In the genomic region with DNA sequence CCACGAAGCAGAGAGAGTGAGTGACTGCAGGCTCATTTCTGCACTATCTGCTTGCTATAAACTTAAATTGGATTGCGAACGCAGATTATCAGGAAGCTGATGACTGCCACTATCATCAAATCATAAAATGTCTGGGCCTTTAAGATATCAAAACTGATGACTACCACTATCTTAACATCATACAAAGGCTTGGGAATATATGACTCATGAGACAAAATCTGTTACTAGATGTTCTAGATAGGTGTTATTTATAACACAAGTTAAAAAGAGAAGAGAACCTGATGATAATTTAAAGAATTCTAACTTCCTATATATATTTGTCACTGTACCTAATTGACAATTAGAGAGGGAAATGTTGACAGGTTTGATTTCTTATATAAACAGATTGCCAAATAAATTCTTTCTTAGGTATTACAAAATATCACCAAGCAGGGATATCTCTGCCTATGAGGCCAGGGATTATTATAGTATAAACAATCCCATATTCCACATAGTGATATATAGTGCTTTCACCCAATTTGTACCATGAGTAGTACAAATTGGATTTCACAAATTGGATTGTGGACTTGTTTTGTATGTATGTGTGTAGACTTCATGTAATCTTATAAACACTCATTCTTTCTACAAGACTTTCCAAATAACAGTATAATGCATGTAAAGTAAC, we compare ENCODE assay signal across 18 cellular contexts.
"Had no signal": no experiment of that assay in that cellular context is flagged by ENCODE, and none has a peak within 500 bp of the region (broad histone marks: within the 10 kb centered on the region; RNA-seq: fewer than 3 reads in every experiment).

No MANE protein-coding gene starts in this region.

- H3K9me3 Mint-ChIP-seq: activated B cell treated with CpG ODN at 0.5 μM for 24 hours; activated CD8-positive, alpha-beta T cell treated with anti-CD3 and anti-CD28 coated beads for 36 hours; neural crest cell had no signal

- H3K36me3 Mint-ChIP-seq: T-cell had no signal

- H3K27ac Mint-ChIP-seq: activated B cell treated with CpG ODN at 0.5 μM for 24 hours; activated CD8-positive, alpha-beta T cell treated with anti-CD3 and anti-CD28 coated beads for 36 hours; activated T-helper 17 cell treated with anti-CD3 and anti-CD28 coated beads, Interleukin-2, amount 50 U/mL, for 72 hours; effector memory CD8-positive, alpha-beta T cell; T-cell had no signal

- H3K4me3 ChIP-seq: lung had no signal

- H3K27me3 Mint-ChIP-seq: activated B cell treated with CpG ODN at 0.5 μM for 24 hours; activated CD8-positive, alpha-beta T cell treated with anti-CD3 and anti-CD28 coated beads for 36 hours; activated T-helper 17 cell treated with anti-CD3 and anti-CD28 coated beads, Interleukin-2, amount 50 U/mL, for 72 hours; effector memory CD8-positive, alpha-beta T cell; T-cell had no signal

- H3K4me1 Mint-ChIP-seq: activated B cell treated with CpG ODN at 0.5 μM for 24 hours; activated T-helper 17 cell treated with anti-CD3 and anti-CD28 coated beads, Interleukin-2, amount 50 U/mL, for 72 hours; neural crest cell; T-cell had no signal

- H3K4me3 Mint-ChIP-seq: activated B cell treated with CpG ODN at 0.5 μM for 24 hours; activated CD8-positive, alpha-beta T cell treated with anti-CD3 and anti-CD28 coated beads for 36 hours; activated T-helper 17 cell treated with anti-CD3 and anti-CD28 coated beads, Interleukin-2, amount 50 U/mL, for 72 hours; effector memory CD8-positive, alpha-beta T cell; neural crest cell; T-cell had no signal

- ATAC-seq: activated CD8-positive, alpha-beta T cell treated with anti-CD3 and anti-CD28 coated beads for 36 hours; activated T-helper 17 cell treated with anti-CD3 and anti-CD28 coated beads, Interleukin-2, amount 50 U/mL, for 72 hours; effector memory CD8-positive, alpha-beta T cell; left lobe of liver; stimulated activated naive CD8-positive, alpha-beta T cell treated with anti-CD3 and anti-CD28 coated beads, Interleukin-15, Interleukin-2, amounts not matched to agents 100 U/mL and 50 U/mL, for 24 hours; T-cell had no signal

- DNase-seq: activated B cell treated with CpG ODN at 0.5 μM for 24 hours; activated CD4-positive, alpha-beta T cell treated with anti-CD3 and anti-CD28 coated beads for 4 hours; activated CD8-positive, alpha-beta T cell treated with anti-CD3 and anti-CD28 coated beads for 36 hours; activated naive CD4-positive, alpha-beta T cell treated with Interleukin-2 at 50 U/mL for 16 hours; activated T-cell treated with anti-CD3 and anti-CD28 coated beads, Interleukin-2, amount 50 U/mL, for 1 hour; aorta; effector memory CD8-positive, alpha-beta T cell; hypothalamus; kidney; midbrain; stimulated activated CD4-positive, alpha-beta T cell treated with anti-CD3 and anti-CD28 coated beads, Interleukin-2, amount 100 ng/mL, for 24 hours; stimulated activated naive CD8-positive, alpha-beta T cell treated with anti-CD3 and anti-CD28 coated beads, Interleukin-15, Interleukin-2, amounts not matched to agents 100 U/mL and 50 U/mL, for 24 hours; T-cell; trophoblast cell had no signal
